ENCODE assay signal across 12 cellular contexts in the genomic region with DNA sequence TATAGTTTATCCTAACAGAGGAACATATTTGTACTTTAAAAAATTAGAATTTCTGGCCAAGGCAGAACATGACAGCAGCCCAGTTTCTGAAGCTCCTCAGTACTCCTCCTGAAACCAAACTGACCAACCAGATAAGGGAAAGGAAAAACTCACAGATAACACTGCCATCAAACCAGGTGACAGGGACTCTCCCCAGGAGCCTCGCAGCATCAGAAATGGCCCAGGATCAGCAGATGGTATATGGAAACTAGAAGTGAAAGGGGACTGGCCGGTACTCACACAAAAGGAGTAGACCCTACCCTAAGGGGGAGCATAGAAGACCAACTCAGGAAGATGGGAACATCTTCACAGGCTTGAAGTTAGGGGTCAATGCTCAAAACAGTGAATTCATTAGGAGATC.
DNase-seq lines count a peak whose midpoint lies in the region; ATAC-seq and TF ChIP-seq lines count a peak whose summit lies in the region.
"Had no signal": no experiment of that assay in that cellular context is flagged by ENCODE, and none has a peak within 500 bp of the region (broad histone marks: within the 10 kb centered on the region; RNA-seq: fewer than 3 reads in every experiment).

No MANE protein-coding gene starts in this region.

- DNase-seq in NCI-H748 treated with DMSO at 0.1 percent for 48 hours (lab: John Stamatoyannopoulos, UW) (no peak), RWPE1 (ENCODE audit: low spot score) (no peak), NCI-H526 treated with DMSO at 0.1 percent for 48 hours (lab: John Stamatoyannopoulos, UW) (no peak)
- DNase-seq: activated CD8-positive, alpha-beta memory T cell treated with anti-CD3 and anti-CD28 coated beads, Interleukin-2, amount 10 ng/mL, durations not matched to agents 7 days and 5 days; NCI-H2171 treated with DMSO at 0.1 percent for 48 hours; pancreas had no signal

- no peak for TF ChIP-seq CTCF in RWPE1 (conservative IDR thresholded peaks at IDR 0.05; ENCODE audit: low read depth)

- ATAC-seq in GM18498 (IDR thresholded peaks at IDR 0.05; ENCODE audit: unreplicated experiment) (peak; percentile 93), GM19397 (IDR thresholded peaks at IDR 0.05; ENCODE audit: unreplicated experiment) (peak; percentile 77), HG02678 (IDR thresholded peaks at IDR 0.05; ENCODE audit: unreplicated experiment) (peak; percentile 96), HG03378 (IDR thresholded peaks at IDR 0.05; ENCODE audit: unreplicated experiment) (peak; percentile 89), SK-N-SH treated with all-trans-retinoic acid at 6 μM for 48 hours (no peak)
- ATAC-seq: activated CD8-positive, alpha-beta memory T cell treated with anti-CD3 and anti-CD28 coated beads, Interleukin-2, amount 10 ng/mL, durations not matched to agents 7 days and 5 days; pancreas had no signal

- H3K27ac ChIP-seq in RWPE1: no peak overlapping the region
- H3K27ac ChIP-seq: coronary artery, pancreas had no signal

- POLR2A ChIA-PET in RWPE1 (lab: Yijun Ruan, JAX; ENCODE audit: low non-redundant PET): no interaction called here

- CTCF ChIA-PET in RWPE1 (lab: Yijun Ruan, JAX): no interaction called here

TF ChIP-seq in SK-N-SH treated with all-trans-retinoic acid at 6 μM for 48 hours, 23 proteins besides CTCF, POLR2A, EP300 and RAD21:
- TF ChIP-seq CSDC2 (CRISPR knock-in tag; IDR thresholded peaks at IDR 0.05): no peak
- TF ChIP-seq, protein P1, sequence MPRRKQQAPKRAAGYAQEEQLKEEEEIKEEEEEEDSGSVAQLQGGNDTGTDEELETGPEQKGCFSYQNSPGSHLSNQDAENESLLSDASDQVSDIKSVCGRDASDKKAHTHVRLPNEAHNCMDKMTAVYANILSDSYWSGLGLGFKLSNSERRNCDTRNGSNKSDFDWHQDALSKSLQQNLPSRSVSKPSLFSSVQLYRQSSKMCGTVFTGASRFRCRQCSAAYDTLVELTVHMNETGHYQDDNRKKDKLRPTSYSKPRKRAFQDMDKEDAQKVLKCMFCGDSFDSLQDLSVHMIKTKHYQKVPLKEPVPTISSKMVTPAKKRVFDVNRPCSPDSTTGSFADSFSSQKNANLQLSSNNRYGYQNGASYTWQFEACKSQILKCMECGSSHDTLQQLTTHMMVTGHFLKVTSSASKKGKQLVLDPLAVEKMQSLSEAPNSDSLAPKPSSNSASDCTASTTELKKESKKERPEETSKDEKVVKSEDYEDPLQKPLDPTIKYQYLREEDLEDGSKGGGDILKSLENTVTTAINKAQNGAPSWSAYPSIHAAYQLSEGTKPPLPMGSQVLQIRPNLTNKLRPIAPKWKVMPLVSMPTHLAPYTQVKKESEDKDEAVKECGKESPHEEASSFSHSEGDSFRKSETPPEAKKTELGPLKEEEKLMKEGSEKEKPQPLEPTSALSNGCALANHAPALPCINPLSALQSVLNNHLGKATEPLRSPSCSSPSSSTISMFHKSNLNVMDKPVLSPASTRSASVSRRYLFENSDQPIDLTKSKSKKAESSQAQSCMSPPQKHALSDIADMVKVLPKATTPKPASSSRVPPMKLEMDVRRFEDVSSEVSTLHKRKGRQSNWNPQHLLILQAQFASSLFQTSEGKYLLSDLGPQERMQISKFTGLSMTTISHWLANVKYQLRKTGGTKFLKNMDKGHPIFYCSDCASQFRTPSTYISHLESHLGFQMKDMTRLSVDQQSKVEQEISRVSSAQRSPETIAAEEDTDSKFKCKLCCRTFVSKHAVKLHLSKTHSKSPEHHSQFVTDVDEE (CRISPR knock-in tag; IDR thresholded peaks at IDR 0.05): no peak
- TF ChIP-seq ZFP30 (CRISPR knock-in tag; IDR thresholded peaks at IDR 0.05): no peak
- TF ChIP-seq OSR1 (CRISPR knock-in tag; IDR thresholded peaks at IDR 0.05): no peak
- no peak for TF ChIP-seq RARB (CRISPR knock-in tag; IDR thresholded peaks at IDR 0.05)
- TF ChIP-seq ESRRG (CRISPR knock-in tag; IDR thresholded peaks at IDR 0.05): no peak
- TF ChIP-seq ZNF8 (CRISPR knock-in tag; IDR thresholded peaks at IDR 0.05): no peak
- TF ChIP-seq TOX (CRISPR knock-in tag; IDR thresholded peaks at IDR 0.05; ENCODE audit: borderline replicate concordance): no peak
- no peak for TF ChIP-seq ZC3H10 (CRISPR knock-in tag; IDR thresholded peaks at IDR 0.05)
- no peak for TF ChIP-seq ISL1 (CRISPR knock-in tag; IDR thresholded peaks at IDR 0.05)
- TF ChIP-seq, protein P2, sequence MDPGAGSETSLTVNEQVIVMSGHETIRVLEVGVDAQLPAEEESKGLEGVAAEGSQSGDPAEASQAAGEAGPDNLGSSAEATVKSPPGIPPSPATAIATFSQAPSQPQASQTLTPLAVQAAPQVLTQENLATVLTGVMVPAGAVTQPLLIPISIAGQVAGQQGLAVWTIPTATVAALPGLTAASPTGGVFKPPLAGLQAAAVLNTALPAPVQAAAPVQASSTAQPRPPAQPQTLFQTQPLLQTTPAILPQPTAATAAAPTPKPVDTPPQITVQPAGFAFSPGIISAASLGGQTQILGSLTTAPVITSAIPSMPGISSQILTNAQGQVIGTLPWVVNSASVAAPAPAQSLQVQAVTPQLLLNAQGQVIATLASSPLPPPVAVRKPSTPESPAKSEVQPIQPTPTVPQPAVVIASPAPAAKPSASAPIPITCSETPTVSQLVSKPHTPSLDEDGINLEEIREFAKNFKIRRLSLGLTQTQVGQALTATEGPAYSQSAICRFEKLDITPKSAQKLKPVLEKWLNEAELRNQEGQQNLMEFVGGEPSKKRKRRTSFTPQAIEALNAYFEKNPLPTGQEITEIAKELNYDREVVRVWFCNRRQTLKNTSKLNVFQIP (CRISPR knock-in tag; IDR thresholded peaks at IDR 0.05; ENCODE audit: borderline replicate concordance, low read depth): no peak
